ENCODE assay signal across 1 cellular context in genomic region chr19:50255115-50255514, GRCh38.
TF ChIP-seq lines count a peak whose summit lies in the region.

No MANE protein-coding gene starts in this region.

TF ChIP-seq in HepG2, 621 proteins besides CTCF, POLR2A, EP300 and RAD21 (continued from another document):
- TF ChIP-seq, protein P1, sequence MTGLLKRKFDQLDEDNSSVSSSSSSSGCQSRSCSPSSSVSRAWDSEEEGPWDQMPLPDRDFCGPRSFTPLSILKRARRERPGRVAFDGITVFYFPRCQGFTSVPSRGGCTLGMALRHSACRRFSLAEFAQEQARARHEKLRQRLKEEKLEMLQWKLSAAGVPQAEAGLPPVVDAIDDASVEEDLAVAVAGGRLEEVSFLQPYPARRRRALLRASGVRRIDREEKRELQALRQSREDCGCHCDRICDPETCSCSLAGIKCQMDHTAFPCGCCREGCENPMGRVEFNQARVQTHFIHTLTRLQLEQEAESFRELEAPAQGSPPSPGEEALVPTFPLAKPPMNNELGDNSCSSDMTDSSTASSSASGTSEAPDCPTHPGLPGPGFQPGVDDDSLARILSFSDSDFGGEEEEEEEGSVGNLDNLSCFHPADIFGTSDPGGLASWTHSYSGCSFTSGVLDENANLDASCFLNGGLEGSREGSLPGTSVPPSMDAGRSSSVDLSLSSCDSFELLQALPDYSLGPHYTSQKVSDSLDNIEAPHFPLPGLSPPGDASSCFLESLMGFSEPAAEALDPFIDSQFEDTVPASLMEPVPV (CRISPR knock-in tag; IDR thresholded peaks at IDR 0.05): no peak
- TF ChIP-seq MAF1 (CRISPR knock-in tag; IDR thresholded peaks at IDR 0.05; ENCODE audit: borderline replicate concordance) (no peak), ZNF33A (CRISPR knock-in tag; IDR thresholded peaks at IDR 0.05; ENCODE audit: borderline replicate concordance) (no peak), YEATS4 (CRISPR knock-in tag; IDR thresholded peaks at IDR 0.05; ENCODE audit: borderline replicate concordance) (no peak), AKNA (CRISPR knock-in tag; IDR thresholded peaks at IDR 0.05; ENCODE audit: borderline replicate concordance) (no peak), YY1 (IDR thresholded peaks at IDR 0.05; ENCODE audit: insufficient read depth, insufficient replicate concordance, low read depth, low read length) (no peak), SMAD3 (CRISPR knock-in tag; IDR thresholded peaks at IDR 0.05) (no peak), FOXA3 (CRISPR knock-in tag; IDR thresholded peaks at IDR 0.05) (no peak), ZNF547 (CRISPR knock-in tag; IDR thresholded peaks at IDR 0.05) (no peak), NCOA1 (CRISPR knock-in tag; IDR thresholded peaks at IDR 0.05) (no peak), PHF21A (CRISPR knock-in tag; IDR thresholded peaks at IDR 0.05) (no peak)
- TF ChIP-seq, protein P2, sequence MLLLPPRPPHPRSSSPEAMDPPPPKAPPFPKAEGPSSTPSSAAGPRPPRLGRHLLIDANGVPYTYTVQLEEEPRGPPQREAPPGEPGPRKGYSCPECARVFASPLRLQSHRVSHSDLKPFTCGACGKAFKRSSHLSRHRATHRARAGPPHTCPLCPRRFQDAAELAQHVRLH (CRISPR knock-in tag; IDR thresholded peaks at IDR 0.05; ENCODE audit: borderline replicate concordance, low read depth): no peak
- TF ChIP-seq, protein P3, sequence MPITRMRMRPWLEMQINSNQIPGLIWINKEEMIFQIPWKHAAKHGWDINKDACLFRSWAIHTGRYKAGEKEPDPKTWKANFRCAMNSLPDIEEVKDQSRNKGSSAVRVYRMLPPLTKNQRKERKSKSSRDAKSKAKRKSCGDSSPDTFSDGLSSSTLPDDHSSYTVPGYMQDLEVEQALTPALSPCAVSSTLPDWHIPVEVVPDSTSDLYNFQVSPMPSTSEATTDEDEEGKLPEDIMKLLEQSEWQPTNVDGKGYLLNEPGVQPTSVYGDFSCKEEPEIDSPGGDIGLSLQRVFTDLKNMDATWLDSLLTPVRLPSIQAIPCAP (CRISPR knock-in tag; IDR thresholded peaks at IDR 0.05; ENCODE audit: low read depth): no peak
